8 cellular contexts compared by ENCODE assay signal in the genomic region with DNA sequence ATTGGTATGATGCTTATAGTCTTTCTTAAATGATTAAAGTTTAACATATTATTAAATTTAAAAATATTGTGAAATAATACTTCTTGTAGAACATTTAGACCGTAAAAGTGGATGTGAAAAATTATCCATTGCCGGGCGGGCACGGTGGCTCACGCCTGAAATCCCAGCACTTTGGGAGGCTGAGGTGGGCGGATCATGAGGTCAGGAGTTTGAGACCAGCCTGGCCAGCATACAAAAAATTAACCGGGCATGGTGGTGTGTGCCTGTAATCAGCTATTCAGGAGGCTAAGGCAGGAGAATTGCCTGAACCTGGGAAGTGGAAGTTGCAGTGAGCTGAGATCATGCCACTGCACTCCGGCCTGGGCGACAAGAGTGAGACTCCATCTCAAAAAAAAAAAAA. TPM values are rescaled to one million over a fixed set of nuclear protein-coding genes. Genes with fewer than 3 reads are reported as not detected.
DNase-seq lines count a peak whose midpoint lies in the region; ATAC-seq and TF ChIP-seq lines count a peak whose summit lies in the region.
"Not testable (repeated sequence)": the region's sequence is repeated elsewhere in the genome, so short reads cannot be mapped to it uniquely, and the experiment has no call there.

No MANE protein-coding gene starts in this region.

- not testable (repeated sequence) for BruUV-seq in mammary epithelial cell (replicated peaks; lab: Mats Ljungman, UMichigan)

- H3K9ac ChIP-seq in GM23248 = peak overlapping the region; percentile 84
- H3K9ac ChIP-seq in mammary epithelial cell (ENCODE audit: insufficient read depth, low read length) = not testable (repeated sequence)

- peaks cover 99% of the 10 kb centered on the region for H3K79me2 ChIP-seq in GM23248 (ENCODE audit: insufficient read depth)
- peaks cover 100% of the 10 kb centered on the region for H3K79me2 ChIP-seq in mammary epithelial cell (ENCODE audit: insufficient read depth, low read length)
- H3K79me2 ChIP-seq in hepatocyte = peaks cover 98% of the 10 kb centered on the region
- peaks cover 95% of the 10 kb centered on the region for H3K79me2 ChIP-seq in osteoblast (ENCODE audit: insufficient read depth, low read length)

- not testable (repeated sequence) for H2AFZ ChIP-seq in GM23248; mammary epithelial cell (ENCODE audit: low read depth, low read length); hepatocyte; osteoblast (ENCODE audit: low read length)

- H3K9me3 ChIP-seq in GM23248 (ENCODE audit: low read depth); mammary epithelial cell (replicated peaks; ENCODE audit: insufficient read depth, low read length); esophagus (ENCODE audit: control insufficient read depth in 2 of 2, insufficient read depth in 1 of 2, low read depth in 1 of 2, low read length in 1 of 2); hepatocyte (ENCODE audit: low read depth); osteoblast (ENCODE audit: low read depth, low read length); spleen; upper lobe of left lung: not testable (repeated sequence)

- peak overlapping the region; percentile 97 for H3K27ac ChIP-seq in GM23248
- peak overlapping the region; percentile 82 for H3K27ac ChIP-seq in mammary epithelial cell (ENCODE audit: insufficient read depth, low read depth, low read length)
- H3K27ac ChIP-seq in esophagus (ENCODE audit: low read depth in 2 of 2, low read length in 1 of 2) = peak overlapping the region; percentile 95 to 99
- peak overlapping the region; percentile 93 for H3K27ac ChIP-seq in hepatocyte
- peak overlapping the region; percentile 92 for H3K27ac ChIP-seq in osteoblast (ENCODE audit: low read depth, low read length)
- H3K27ac ChIP-seq in spleen = peak overlapping the region in 7 of 8 donors; percentile 70 to 84 (median 77)
- H3K27ac ChIP-seq in upper lobe of left lung = peak overlapping the region; percentile 72 to 88 (median 83)

- in situ Hi-C loops in GM23248 (cut with MboI); mammary epithelial cell (cut with MboI; ENCODE audit: low sequenced_read_pairs in 2 of 2): not testable (repeated sequence)

- H4K20me1 ChIP-seq in GM23248 (ENCODE audit: insufficient read depth) (peaks cover 17% of the 10 kb centered on the region; the same call in 1 of the 2 replicates), hepatocyte (ENCODE audit: insufficient read depth, poor library complexity, severe bottlenecking) (peaks cover 88% of the 10 kb centered on the region), osteoblast (ENCODE audit: insufficient read depth, low read length) (peaks cover 60% of the 10 kb centered on the region)
- H4K20me1 ChIP-seq in mammary epithelial cell (ENCODE audit: insufficient read depth, low read length) = not testable (repeated sequence)

- H3K4me1 Mint-ChIP-seq in T-helper 1 cell treated with Interleukin-12 subunit alpha and Interleukin-12 subunit beta and Interleukin-4 antibody, amounts not matched to agents 30 μg/mL and 1 μg/mL, for 36 hours (ENCODE audit: low read depth) = peaks cover 37% of the 10 kb centered on the region

- H3K9me3 Mint-ChIP-seq in T-helper 1 cell treated with Interleukin-12 subunit alpha and Interleukin-12 subunit beta and Interleukin-4 antibody, amounts not matched to agents 30 μg/mL and 1 μg/mL, for 36 hours = not testable (repeated sequence)

- H3K9me2 ChIP-seq in GM23248 (ENCODE audit: insufficient read depth); hepatocyte (replicated peaks; ENCODE audit: insufficient read depth): not testable (repeated sequence)

- peak overlapping the region; percentile 88 for H3K4me2 ChIP-seq in GM23248 (ENCODE audit: unreplicated experiment)
- not testable (repeated sequence) for H3K4me2 ChIP-seq in mammary epithelial cell (ENCODE audit: insufficient read depth, low read depth, low read length)
- H3K4me2 ChIP-seq in hepatocyte = peak overlapping the region; percentile 57
- H3K4me2 ChIP-seq in osteoblast (ENCODE audit: insufficient read depth, low read length) = peak overlapping the region; percentile 66

- ATAC-seq in upper lobe of left lung (ENCODE audit: low FRiP score in 2 of 2) = peak in 1 of 2 donors; percentile 57

- peaks cover 45% of the 10 kb centered on the region for H3F3A ChIP-seq in GM23248 (ENCODE audit: insufficient read depth)

- not testable (repeated sequence) for H3K27me3 Mint-ChIP-seq in T-helper 1 cell treated with Interleukin-12 subunit alpha and Interleukin-12 subunit beta and Interleukin-4 antibody, amounts not matched to agents 30 μg/mL and 1 μg/mL, for 36 hours (ENCODE audit: low read depth)

- 50 to 61% methylated on average over 9 of the region's 9 CpGs for WGBS in GM23248 (ENCODE audit: low coverage in 1 of 2, low lambda C conversion rate in 2 of 2, missing lambda C conversion rate in 2 of 2), 2 experiments
- 92% methylated on average over 7 of the region's 9 CpGs for WGBS in mammary epithelial cell (ENCODE audit: low coverage, missing lambda C conversion rate)
- WGBS in esophagus, 2 donors = 65 to 83% methylated on average over 9 of the region's 9 CpGs
- whole genome bisulfite sequencing in hepatocyte (ENCODE audit: low lambda C conversion rate, missing lambda C conversion rate) = 90% methylated on average over 9 of the region's 9 CpGs
- 75 to 93% (median 81%) methylated on average over 9 of the region's 9 CpGs for WGBS in spleen, 5 donors
- 61 to 72% methylated on average over 9 of the region's 9 CpGs for WGBS in upper lobe of left lung, 2 donors

- intact Hi-C loops in mammary epithelial cell (cut with micrococcal nuclease); spleen (cut with DNase I; ENCODE audit: low total_unique reads): not testable (repeated sequence)

- TF ChIP-seq POLR2A in spleen (IDR thresholded peaks at IDR 0.05); upper lobe of left lung (IDR thresholded peaks at IDR 0.05): not testable (repeated sequence)

- not testable (repeated sequence) for H3K36me3 ChIP-seq in GM23248 (ENCODE audit: low read depth); mammary epithelial cell (ENCODE audit: insufficient read depth, low read length); esophagus (ENCODE audit: control insufficient read depth in 2 of 2, insufficient read depth in 2 of 2, low read length in 1 of 2); hepatocyte (replicated peaks; ENCODE audit: insufficient read depth, low read depth); osteoblast (ENCODE audit: insufficient read depth, low read length); spleen; upper lobe of left lung

- TF ChIP-seq EP300 in upper lobe of left lung (IDR thresholded peaks at IDR 0.05) = not testable (repeated sequence)

- H3K27me3 ChIP-seq in GM23248 (replicated peaks; ENCODE audit: insufficient read depth); mammary epithelial cell (ENCODE audit: insufficient read depth, low read length); esophagus (ENCODE audit: control insufficient read depth in 1 of 2, insufficient read depth in 2 of 2, low read length in 2 of 2); hepatocyte; osteoblast (ENCODE audit: insufficient read depth, low read length); spleen (replicated peaks in 1 of 7); upper lobe of left lung: not testable (repeated sequence)

- CTCF ChIA-PET in mammary epithelial cell (lab: Charles Lee; ENCODE audit: low non-redundant PET) = not testable (repeated sequence)

- TF ChIP-seq CTCF in mammary epithelial cell (conservative IDR thresholded peaks at IDR 0.05 in 1 of 2, IDR thresholded peaks at IDR 0.05 in 1 of 2; ENCODE audit: extremely low read depth in 1 of 2, insufficient read depth in 1 of 2, low read depth in 1 of 2, low read length in 2 of 2); hepatocyte (IDR thresholded peaks at IDR 0.05; ENCODE audit: poor library complexity); osteoblast (IDR thresholded peaks at IDR 0.05; ENCODE audit: extremely low read depth, low read depth, low read length); spleen (IDR thresholded peaks at IDR 0.05 in 8 of 11, conservative IDR thresholded peaks at IDR 0.05 in 3 of 11); upper lobe of left lung (IDR thresholded peaks at IDR 0.05): not testable (repeated sequence)

- dilution Hi-C loops in mammary epithelial cell (cut with HindIII; ENCODE audit: low sequenced_read_pairs) = loop anchor here (5.0 to 10.0 kb wide), 2 partner anchors 35 to 332 kb away; no protein-coding TSS in a partner anchor

- peaks cover 31% of the 10 kb centered on the region for H3K4me1 ChIP-seq in GM23248 (ENCODE audit: insufficient read depth)
- H3K4me1 ChIP-seq in mammary epithelial cell (ENCODE audit: insufficient read depth, low read length) = peaks cover 39% of the 10 kb centered on the region
- H3K4me1 ChIP-seq in esophagus (ENCODE audit: control insufficient read depth in 2 of 2, insufficient read depth in 2 of 2, low read length in 1 of 2) = peaks cover 12 to 19% of the 10 kb centered on the region in 2 donors
- peaks cover 28% of the 10 kb centered on the region for H3K4me1 ChIP-seq in hepatocyte (ENCODE audit: insufficient read depth)
- H3K4me1 ChIP-seq in osteoblast (ENCODE audit: insufficient read depth, low read length) = peaks cover 27% of the 10 kb centered on the region
- H3K4me1 ChIP-seq in spleen = peaks cover 26 to 96% (median 76%) of the 10 kb centered on the region in 6 donors
- peaks cover 40 to 71% (median 49%) of the 10 kb centered on the region in 4 donors for H3K4me1 ChIP-seq in upper lobe of left lung

- not testable (repeated sequence) for DNase-seq in GM23248; mammary epithelial cell; hepatocyte (ENCODE audit: low spot score); osteoblast (ENCODE audit: insufficient read length, low spot score, missing footprints); spleen; upper lobe of left lung

- not testable (repeated sequence) for H3K36me3 Mint-ChIP-seq in T-helper 1 cell treated with Interleukin-12 subunit alpha and Interleukin-12 subunit beta and Interleukin-4 antibody, amounts not matched to agents 30 μg/mL and 1 μg/mL, for 36 hours (ENCODE audit: low read depth)

- not testable (repeated sequence) for H3K4me3 ChIP-seq in GM23248; mammary epithelial cell (replicated peaks in 1 of 3; ENCODE audit: insufficient read depth in 1 of 3, low read depth in 2 of 3, low read length in 3 of 3); esophagus (ENCODE audit: low read depth in 1 of 2, low read length in 2 of 2); hepatocyte; osteoblast (ENCODE audit: insufficient read depth, low read length); spleen; upper lobe of left lung

- not testable (repeated sequence) for H3K4me3 Mint-ChIP-seq in T-helper 1 cell treated with Interleukin-12 subunit alpha and Interleukin-12 subunit beta and Interleukin-4 antibody, amounts not matched to agents 30 μg/mL and 1 μg/mL, for 36 hours

- peak overlapping the region; percentile 84 for H3K27ac Mint-ChIP-seq in T-helper 1 cell treated with Interleukin-12 subunit alpha and Interleukin-12 subunit beta and Interleukin-4 antibody, amounts not matched to agents 30 μg/mL and 1 μg/mL, for 36 hours

RNA-seq across cellular contexts. Expression of gene FOXK2, which starts 17.7 kb away (rescaled TPM):
- total RNA-seq in GM23248 (2014; rRNA removed; shearing (Covaris generic)) = 38.4 and 43.0 TPM in 2 replicates
- polyA plus RNA-seq in GM23248 (2016; fragmentation: Nextera tagmentation; extraction: Ambion mirVana) (5.6 and 6.6 TPM in 2 replicates), mammary epithelial cell (36.6 TPM), esophagus (10 to 100 TPM; 15.9 to 20.5 TPM), hepatocyte (29.5 and 37.7 TPM in 2 replicates), spleen (10 to 100 TPM; 10.4 to 16.7 (median 12.4) TPM)
- total RNA-seq in mammary epithelial cell (10 to 100 TPM; 57.3 to 80.8 TPM), hepatocyte (30.2 and 40.9 TPM in 2 replicates), osteoblast (26.8 and 29.3 TPM in 2 replicates), spleen (10 to 100 TPM; 39.9 to 55.1 (median 45.6) TPM), upper lobe of left lung (10 to 100 TPM; 50.8 to 92.7 (median 58.9) TPM)
- polyA minus RNA-seq in mammary epithelial cell = 43.2 TPM
